23 cellular contexts compared by ENCODE assay signal in the genomic region with DNA sequence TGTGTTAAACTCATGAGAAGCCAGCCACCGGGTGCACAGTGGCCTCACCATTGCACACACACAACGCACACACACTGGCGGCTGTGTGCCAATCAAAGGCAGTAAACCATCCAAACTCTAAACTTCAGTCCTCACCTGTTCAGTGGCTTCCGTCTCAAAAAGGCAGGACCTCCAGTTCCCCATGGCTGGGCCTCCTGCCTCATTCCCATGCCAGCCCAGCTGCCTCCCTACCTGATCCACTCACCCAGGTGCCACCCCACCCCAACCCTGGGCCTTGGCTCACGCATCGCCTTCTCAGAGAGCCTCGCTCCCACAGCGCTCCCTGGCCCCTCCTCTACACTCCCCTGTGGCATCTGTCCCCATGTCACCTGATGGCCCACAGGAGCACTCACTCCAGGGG.
"Had no signal": no experiment of that assay in that cellular context is flagged by ENCODE, and none has a peak within 500 bp of the region (broad histone marks: within the 10 kb centered on the region; RNA-seq: fewer than 3 reads in every experiment).

No MANE protein-coding gene starts in this region.

- H3K4me3 ChIP-seq: ascending aorta, prostate gland, right atrium auricular region, testis had no signal

- H3K4me3 Mint-ChIP-seq: activated CD4-positive, alpha-beta T cell treated with anti-CD3 and anti-CD28 coated beads, Interleukin-2, amount 10 ng/mL, durations not matched to agents 24 days and 14 days; activated CD8-positive, alpha-beta T cell treated with anti-CD3 and anti-CD28 coated beads, Interleukin-2, amount 10 ng/mL, durations not matched to agents 7 days and 5 days; activated T-cell treated with anti-CD3 and anti-CD28 coated beads, Interleukin-2, amount 50 U/mL, for 4 hours; neural crest cell; type B pancreatic cell had no signal

- H3K27ac Mint-ChIP-seq: activated CD4-positive, alpha-beta T cell treated with anti-CD3 and anti-CD28 coated beads, Interleukin-2, amount 10 ng/mL, durations not matched to agents 24 days and 14 days; activated CD8-positive, alpha-beta T cell treated with anti-CD3 and anti-CD28 coated beads, Interleukin-2, amount 10 ng/mL, durations not matched to agents 7 days and 5 days; type B pancreatic cell had no signal

- H3K36me3 ChIP-seq: prostate gland, right atrium auricular region had no signal

- ATAC-seq: activated CD8-positive, alpha-beta T cell treated with anti-CD3 and anti-CD28 coated beads, Interleukin-2, amount 10 ng/mL, durations not matched to agents 7 days and 5 days; activated T-cell treated with anti-CD3 and anti-CD28 coated beads, Interleukin-2, amount 50 U/mL, for 4 hours had no signal

- H3K9me3 Mint-ChIP-seq: activated CD4-positive, alpha-beta T cell treated with anti-CD3 and anti-CD28 coated beads, Interleukin-2, amount 10 ng/mL, durations not matched to agents 24 days and 14 days; activated T-cell treated with anti-CD3 and anti-CD28 coated beads, Interleukin-2, amount 50 U/mL, for 4 hours; neural crest cell; type B pancreatic cell had no signal

- H3K4me1 ChIP-seq: ascending aorta, prostate gland, right atrium auricular region, testis had no signal

- H3K27ac ChIP-seq: ascending aorta, prostate gland, right atrium auricular region, testis had no signal

- FAIRE-seq: bronchial epithelial cell, frontal cortex had no signal

- H3K27me3 ChIP-seq: ascending aorta, right atrium auricular region, testis had no signal

- H3K27me3 Mint-ChIP-seq: activated CD4-positive, alpha-beta T cell treated with anti-CD3 and anti-CD28 coated beads, Interleukin-2, amount 10 ng/mL, durations not matched to agents 24 days and 14 days; type B pancreatic cell had no signal

- H3K9me3 ChIP-seq: ascending aorta, prostate gland, right atrium auricular region, testis had no signal

- DNase-seq: activated CD4-positive, alpha-beta T cell treated with anti-CD3 and anti-CD28 coated beads, Interleukin-2, amount 10 ng/mL, durations not matched to agents 24 days and 14 days; activated CD4-positive, CD25-positive, alpha-beta regulatory T cell; activated CD8-positive, alpha-beta memory T cell treated with anti-CD3 and anti-CD28 coated beads, Interleukin-2, amount 50 U/mL, for 4 hours; activated CD8-positive, alpha-beta T cell treated with anti-CD3 and anti-CD28 coated beads, Interleukin-2, amount 10 ng/mL, durations not matched to agents 7 days and 5 days; activated effector memory CD4-positive, alpha-beta T cell treated with anti-CD3 and anti-CD28 coated beads, Interleukin-2, amount 50 U/mL, for 16 hours; activated T-cell treated with anti-CD3 and anti-CD28 coated beads, Interleukin-2, amount 50 U/mL, for 4 hours; cerebellar nuclear complex; cortex of kidney; effector CD4-positive, alpha-beta T cell; hypothalamus; islet precursor cell; mammary epithelial cell; midbrain; T-helper 1 cell; T-helper 9 cell; testis had no signal
